Comparison of ENCODE assay signal across 1 cellular context in genomic region chr15:59400103-59400813, GRCh38.
A peak's percentile ranks its signal among the peaks of the same experiment; 100 is the strongest.
TF ChIP-seq lines count a peak whose summit lies in the region.

No MANE protein-coding gene starts in this region.

TF ChIP-seq in GM12878, 131 proteins besides CTCF, POLR2A, EP300 and RAD21:
- no peak for TF ChIP-seq RELB (IDR thresholded peaks at IDR 0.05; ENCODE audit: low read depth)
- TF ChIP-seq ZBED1 (IDR thresholded peaks at IDR 0.05; ENCODE audit: borderline replicate concordance), result no peak
- no peak for TF ChIP-seq ATF3 (IDR thresholded peaks at IDR 0.05; ENCODE audit: borderline replicate concordance, extremely low read depth, low read depth, low read length)
- 0 out of 4 replicates have a peak, but pooled peaks of 1 of the 2 experiments have one; percentile 13 for TF ChIP-seq BHLHE40 (IDR thresholded peaks at IDR 0.05; ENCODE audit: borderline replicate concordance in 1 of 2, low read depth in 2 of 2, low read length in 1 of 2)
- no peak for TF ChIP-seq NBN (IDR thresholded peaks at IDR 0.05)
- no peak for TF ChIP-seq TARDBP (IDR thresholded peaks at IDR 0.05; ENCODE audit: borderline replicate concordance)
- TF ChIP-seq GABPA (IDR thresholded peaks at IDR 0.05; ENCODE audit: low read depth), result no peak
- TF ChIP-seq SMAD5 (IDR thresholded peaks at IDR 0.05; ENCODE audit: low read depth), result no peak
- TF ChIP-seq CHD4 (IDR thresholded peaks at IDR 0.05), result no peak
- 0 out of 2 replicates have a peak, but pooled peaks have one; percentile 14 for TF ChIP-seq SPI1 (IDR thresholded peaks at IDR 0.05; ENCODE audit: borderline replicate concordance, insufficient read depth, low read depth, low read length)
- TF ChIP-seq RFX5 (IDR thresholded peaks at IDR 0.05; ENCODE audit: low read depth, low read length), result no peak
- no peak for TF ChIP-seq RBBP5 (conservative IDR thresholded peaks at IDR 0.05)
- no peak for TF ChIP-seq SP1 (IDR thresholded peaks at IDR 0.05; ENCODE audit: low read depth, low read length)
- TF ChIP-seq ZBTB11 (CRISPR knock-in tag; IDR thresholded peaks at IDR 0.05), result no peak
- no peak for TF ChIP-seq GATAD2B (conservative IDR thresholded peaks at IDR 0.05; ENCODE audit: low read depth)
- 0 out of 2 replicates have a peak, but pooled peaks have one; percentile 47 for TF ChIP-seq HDGF (IDR thresholded peaks at IDR 0.05)
- no peak for TF ChIP-seq ZNF217 (IDR thresholded peaks at IDR 0.05)
- TF ChIP-seq POLR2AphosphoS5 (IDR thresholded peaks at IDR 0.05; ENCODE audit: low read length), result no peak
